Comparison of ENCODE assay signal across 29 cellular contexts in the genomic region with DNA sequence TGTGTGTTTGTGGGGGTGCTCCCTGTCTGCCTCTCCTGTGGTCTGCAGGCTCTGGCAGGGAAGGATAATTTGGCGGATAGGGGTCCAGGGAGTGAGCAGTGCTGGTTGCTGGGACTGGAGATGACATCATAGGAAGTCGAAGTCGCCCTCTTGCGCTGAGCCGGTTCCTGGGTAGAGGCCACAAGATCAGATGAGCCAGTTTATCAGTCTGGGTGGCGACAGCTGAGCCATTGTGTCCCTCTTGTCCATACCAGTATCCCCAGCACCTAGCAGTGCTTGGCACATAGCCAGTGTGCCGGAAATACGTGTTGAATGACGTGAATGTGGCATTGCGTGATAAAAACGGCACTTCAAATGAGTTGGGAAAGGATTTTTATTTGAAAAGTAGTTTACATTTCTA. TPM values are rescaled to one million over a fixed set of nuclear protein-coding genes. Genes with fewer than 3 reads are reported as not detected.
DNase-seq lines count a peak whose midpoint lies in the region; ATAC-seq, FAIRE-seq and TF ChIP-seq lines count a peak whose summit lies in the region.
"Had no signal": no experiment of that assay in that cellular context is flagged by ENCODE, and none has a peak within 500 bp of the region (broad histone marks: within the 10 kb centered on the region; RNA-seq: fewer than 3 reads in every experiment).

No MANE protein-coding gene starts in this region.

- H3K9me1 ChIP-seq in K562 (ENCODE audit: control insufficient read depth, insufficient read depth, low read length): no peaks in the 10 kb centered on the region

- no peak overlapping the region for H4K12ac ChIP-seq in trophoblast cell (ENCODE audit: low read depth, low read length)

- CTCF ChIA-PET in K562 (lab: Yijun Ruan, JAX; ENCODE audit: low intra/inter-chr PET ratio): no interaction called here

- intact Hi-C loops in K562 (cut with micrococcal nuclease): loop anchor here (10.0 kb wide), 1 partner anchor 117 kb away; no protein-coding TSS in a partner anchor

- DNase-seq in COLO668 (lab: John Stamatoyannopoulos, UW; ENCODE audit: unreplicated experiment) (peak; percentile 16), NCI-H460 (ENCODE audit: extremely low read depth, low read depth) (peak; percentile 1), K562 (ENCODE audit: extremely low read depth in 1 of 4, low spot score in 3 of 4) (peak; percentile 16 to 64 (median 23)), trophoblast cell (peak; percentile 65 to 81), MV-4-11 (lab: John Stamatoyannopoulos, UW) (no peak), mesothelial cell of epicardium (ENCODE audit: low spot score in 2 of 2, unreplicated experiment in 2 of 2) (no peak), superior temporal gyrus (ENCODE audit: extremely low spot score) (no peak)
- DNase-seq: ACHN; activated CD4-positive, alpha-beta memory T cell treated with anti-CD3 and anti-CD28 coated beads, Interleukin-2, amount 10 ng/mL, durations not matched to agents 7 days and 5 days; activated CD4-positive, CD25-positive, alpha-beta regulatory T cell; activated effector memory CD4-positive, alpha-beta T cell treated with Interleukin-2 at 50 U/mL for 16 hours; activated naive CD8-positive, alpha-beta T cell treated with anti-CD3 and anti-CD28 coated beads, Interleukin-2, amount 10 ng/mL, durations not matched to agents 7 days and 5 days; Calu3; effector CD8-positive, alpha-beta T cell; foreskin fibroblast; H7; heart right ventricle; Kasumi-1; NCI-H187; NCI-H526 treated with DMSO at 0.1 percent for 48 hours; small intestine; stimulated activated CD4-positive, alpha-beta T cell treated with anti-CD3 and anti-CD28 coated beads, Interleukin-1b, Interleukin-23, amount 100 ng/mL, for 48 hours; T-helper 9 cell; uterus had no signal

- H2AFZ ChIP-seq in K562 (ENCODE audit: low read depth, low read length) (peak overlapping the region; percentile 86), trophoblast cell (ENCODE audit: insufficient read depth, low read length, poor library complexity) (no peak overlapping the region)
- H2AFZ ChIP-seq: parathyroid adenoma had no signal

- peaks cover 10 to 18% of the 10 kb centered on the region in 2 experiments; a peak in 4 of 5 replicates for H3K27me3 ChIP-seq in K562 (ENCODE audit: control insufficient read depth in 2 of 2, insufficient read depth in 2 of 2, low read length in 2 of 2)
- no peaks in the 10 kb centered on the region for H3K27me3 ChIP-seq in trophoblast cell (ENCODE audit: insufficient read depth, low read length)
- H3K27me3 ChIP-seq: heart right ventricle, uterus had no signal

- H4K8ac ChIP-seq in trophoblast cell (ENCODE audit: low read depth, low read length): no peak overlapping the region

- no peak overlapping the region; the same call in 2 of the 3 replicates for H3K27ac ChIP-seq in K562 (ENCODE audit: extremely low read depth, low read depth, low read length)
- no peak overlapping the region for H3K27ac ChIP-seq in trophoblast cell (ENCODE audit: low read depth, low read length)
- H3K27ac ChIP-seq: heart right ventricle, parathyroid adenoma, uterus had no signal

- FAIRE-seq in K562 (lab: Jason Lieb, UNC): peak; percentile 81
- FAIRE-seq: small intestine had no signal

- no peak overlapping the region for H4K91ac ChIP-seq in trophoblast cell (ENCODE audit: low read depth, low read length)

- ATAC-seq in K562: peak; percentile 93
- no peak for ATAC-seq in GM21576 (IDR thresholded peaks at IDR 0.05; ENCODE audit: unreplicated experiment)

- H3K4me2 ChIP-seq in K562 (ENCODE audit: insufficient read depth, low read length): peak overlapping the region; percentile 61
- H3K4me2 ChIP-seq in trophoblast cell (ENCODE audit: low read length): no peak overlapping the region

- peaks cover 12% of the 10 kb centered on the region for H3K4me1 Mint-ChIP-seq in mesothelial cell of epicardium
- H3K4me1 Mint-ChIP-seq: activated CD4-positive, alpha-beta memory T cell treated with anti-CD3 and anti-CD28 coated beads, Interleukin-2, amount 10 ng/mL, durations not matched to agents 7 days and 5 days; neural crest cell had no signal

- H3K4me1 ChIP-seq in K562 (replicated peaks in 1 of 2; ENCODE audit: control insufficient read depth in 2 of 2, insufficient read depth in 2 of 2, low read length in 2 of 2) (peaks cover 6 to 9% of the 10 kb centered on the region in 2 experiments), trophoblast cell (ENCODE audit: control insufficient read depth in 1 of 2, insufficient read depth in 2 of 2, low read length in 2 of 2) (peaks cover 0 to 4% of the 10 kb centered on the region in 2 experiments)
- H3K4me1 ChIP-seq: heart right ventricle, parathyroid adenoma, uterus had no signal

- peaks cover 13% of the 10 kb centered on the region for H3K27me3 Mint-ChIP-seq in mesothelial cell of epicardium (ENCODE audit: low read depth)

- peak; percentile 26 to 33; a peak in 1 of 4 replicates for TF ChIP-seq RAD21 in K562 (CRISPR knock-in tag; conservative IDR thresholded peaks at IDR 0.05 in 1 of 2, IDR thresholded peaks at IDR 0.05 in 1 of 2)

- POLR2A ChIA-PET in K562 (lab: Yijun Ruan, JAX): no interaction called here

- TF ChIP-seq CTCF in K562 (IDR thresholded peaks at IDR 0.05 in 2 of 3, conservative IDR thresholded peaks at IDR 0.05 in 1 of 3; ENCODE audit: insufficient read depth in 2 of 3, low read depth in 1 of 3, low read length in 3 of 3) (peak; percentile 20 to 37 (median 23); a peak in 3 of 6 replicates), mesothelial cell of epicardium (IDR thresholded peaks at IDR 0.05; ENCODE audit: unreplicated experiment) (no peak)

- no peak overlapping the region for H2BK5ac ChIP-seq in trophoblast cell (ENCODE audit: low read depth, low read length, poor library complexity)

- no peak overlapping the region for H2BK12ac ChIP-seq in trophoblast cell (ENCODE audit: low read length)

- H2BK120ac ChIP-seq in trophoblast cell (ENCODE audit: insufficient read depth, low read length, poor library complexity): no peak overlapping the region

- WGBS in K562 (ENCODE audit: insufficient coverage, low coverage, missing lambda C conversion rate): 3% methylated on average over 11 of the region's 11 CpGs
- WGBS in trophoblast cell (ENCODE audit: extremely low coverage, insufficient coverage, insufficient read length): 100% methylated on average over 4 of the region's 11 CpGs

- H3K79me2 ChIP-seq in K562 (ENCODE audit: control insufficient read depth, insufficient read depth, low read length): no peaks in the 10 kb centered on the region
- no peaks in the 10 kb centered on the region for H3K79me2 ChIP-seq in trophoblast cell (ENCODE audit: control insufficient read depth, insufficient read depth, low read length, poor library complexity)
- H3K79me2 ChIP-seq: parathyroid adenoma had no signal

- no peak overlapping the region for H2AK5ac ChIP-seq in trophoblast cell (ENCODE audit: low read length)

- no TSS peak for BruUV-seq in K562 (replicated peaks; lab: Mats Ljungman, UMichigan)

- H3K36me3 ChIP-seq in K562 (ENCODE audit: control insufficient read depth, insufficient read depth, low read length) (no peaks in the 10 kb centered on the region), trophoblast cell (ENCODE audit: control insufficient read depth in 1 of 2, insufficient read depth in 2 of 2, low read length in 2 of 2) (no peaks in the 10 kb centered on the region)
- H3K36me3 ChIP-seq: heart right ventricle, uterus had no signal

- no peak overlapping the region for H3K27ac Mint-ChIP-seq in mesothelial cell of epicardium
- H3K27ac Mint-ChIP-seq: activated CD4-positive, alpha-beta memory T cell treated with anti-CD3 and anti-CD28 coated beads, Interleukin-2, amount 10 ng/mL, durations not matched to agents 7 days and 5 days; activated naive CD8-positive, alpha-beta T cell treated with anti-CD3 and anti-CD28 coated beads, Interleukin-2, amount 10 ng/mL, durations not matched to agents 7 days and 5 days had no signal

- no peaks in the 10 kb centered on the region for H3K79me1 ChIP-seq in trophoblast cell (ENCODE audit: low read length)

- no peak for TF ChIP-seq EP300 in K562 (IDR thresholded peaks at IDR 0.05; ENCODE audit: low read length)

- H3K14ac ChIP-seq in trophoblast cell (ENCODE audit: low read length): no peak overlapping the region

- no peaks in the 10 kb centered on the region for H3K9me3 ChIP-seq in K562 (replicated peaks; ENCODE audit: control insufficient read depth, insufficient read depth, low read depth, low read length)
- H3K9me3 ChIP-seq in trophoblast cell (ENCODE audit: insufficient read depth, low read depth, low read length): no peaks in the 10 kb centered on the region
- H3K9me3 ChIP-seq: heart right ventricle, uterus had no signal

- H3K9ac ChIP-seq in K562 (ENCODE audit: insufficient read depth in 1 of 2, low read depth in 2 of 2, low read length in 2 of 2) (no peak overlapping the region), trophoblast cell (ENCODE audit: low read length) (no peak overlapping the region)
- H3K9ac ChIP-seq: parathyroid adenoma had no signal

- in situ Hi-C loops in K562 (cut with MboI): no loop called here

- no peaks in the 10 kb centered on the region for H3K9me3 Mint-ChIP-seq in mesothelial cell of epicardium
- H3K9me3 Mint-ChIP-seq: activated CD4-positive, alpha-beta memory T cell treated with anti-CD3 and anti-CD28 coated beads, Interleukin-2, amount 10 ng/mL, durations not matched to agents 7 days and 5 days; activated naive CD8-positive, alpha-beta T cell treated with anti-CD3 and anti-CD28 coated beads, Interleukin-2, amount 10 ng/mL, durations not matched to agents 7 days and 5 days had no signal

- H3K36me3 Mint-ChIP-seq in mesothelial cell of epicardium: no peaks in the 10 kb centered on the region
- H3K36me3 Mint-ChIP-seq: activated naive CD8-positive, alpha-beta T cell treated with anti-CD3 and anti-CD28 coated beads, Interleukin-2, amount 10 ng/mL, durations not matched to agents 7 days and 5 days had no signal

- no peak overlapping the region for H3K23ac ChIP-seq in trophoblast cell (ENCODE audit: low read length)

- TF ChIP-seq POLR2A in K562 (conservative IDR thresholded peaks at IDR 0.05): no peak

- no peak overlapping the region for H3K18ac ChIP-seq in trophoblast cell (ENCODE audit: low read length)

- H4K20me1 ChIP-seq in K562 (replicated peaks; ENCODE audit: control insufficient read depth, insufficient read depth, low read length): no peaks in the 10 kb centered on the region

- no peak overlapping the region for H3K4ac ChIP-seq in trophoblast cell (ENCODE audit: low read depth, low read length)

- H3K4me3 ChIP-seq in K562: no peak overlapping the region
- H3K4me3 ChIP-seq in trophoblast cell (ENCODE audit: low read depth, low read length): no peak overlapping the region
- H3K4me3 ChIP-seq: heart right ventricle, uterus had no signal

- no peak overlapping the region for H3K4me3 Mint-ChIP-seq in mesothelial cell of epicardium
- H3K4me3 Mint-ChIP-seq: activated CD4-positive, alpha-beta memory T cell treated with anti-CD3 and anti-CD28 coated beads, Interleukin-2, amount 10 ng/mL, durations not matched to agents 7 days and 5 days; activated naive CD8-positive, alpha-beta T cell treated with anti-CD3 and anti-CD28 coated beads, Interleukin-2, amount 10 ng/mL, durations not matched to agents 7 days and 5 days; neural crest cell had no signal

RNA-seq across cellular contexts. Expression of a gene that starts 9.8 kb away (rescaled TPM):
- not detected in 2 replicates for total RNA-seq in NCI-H460 (2014; rRNA removed; shearing (Covaris generic))
- polyA plus RNA-seq in NCI-H460 (2014; cell fraction: nucleus; rRNA removed): not detected in 2 replicates
- not detected in 2 replicates for total RNA-seq in K562 (2011; cell fraction: chromatin; rRNA removed; ENCODE audit: low replicate concordance)
- not detected in 2 replicates for total RNA-seq in K562 (2011; cell fraction: nucleolus; rRNA removed)
- total RNA-seq in K562 (2011; cell fraction: nucleoplasm; rRNA removed): not detected in 2 replicates
- not detected in 2 replicates for total RNA-seq in K562 (2014; rRNA removed)
- not detected in 2 replicates for total RNA-seq in K562 (2014; rRNA removed; fragmentation: Illumina TruSeq; extraction: Trizol)
- total RNA-seq in K562 (2015; rRNA removed; fragmentation: Illumina TruSeq; extraction: Trizol): not detected in 2 replicates
- not detected in 2 replicates for total RNA-seq in K562 (2021)
- polyA plus RNA-seq in K562 (2011; rRNA removed): not detected in 2 replicates
- polyA plus RNA-seq in K562 (2011; cell fraction: cytosol; rRNA removed): not detected in 2 replicates
- not detected in 2 replicates for polyA plus RNA-seq in K562 (2011; cell fraction: nucleus; rRNA removed)
- polyA plus RNA-seq in K562 (2012): not detected in 2 replicates
- not detected in 2 replicates for polyA plus RNA-seq in K562 (2014; fragmentation: Illumina TruSeq; extraction: Trizol)
- not detected for polyA plus RNA-seq in K562 (2014; fragmentation: Nextera tagmentation; extraction: Ambion mirVana)
- not detected in 2 replicates for polyA plus RNA-seq in K562 (2014; rRNA removed)
- polyA minus RNA-seq in K562 (2011; rRNA and poly(A)+ RNA removed): not detected in 2 replicates
- not detected in 2 replicates for polyA minus RNA-seq in K562 (2011; cell fraction: cytosol; rRNA and poly(A)+ RNA removed)
- polyA minus RNA-seq in K562 (2011; cell fraction: nucleus; rRNA and poly(A)+ RNA removed): not detected in 2 replicates
- not detected in 2 replicates for polyA plus RNA-seq in trophoblast cell (2013)
- total RNA-seq in mesothelial cell of epicardium: not detected in 3 replicates
- total RNA-seq: activated CD4-positive, alpha-beta memory T cell treated with anti-CD3 and anti-CD28 coated beads, Interleukin-2, amount 10 ng/mL, durations not matched to agents 7 days and 5 days; activated naive CD8-positive, alpha-beta T cell treated with anti-CD3 and anti-CD28 coated beads, Interleukin-2, amount 10 ng/mL, durations not matched to agents 7 days and 5 days; Calu3; epithelial cell of proximal tubule; H7; heart right ventricle; mononuclear cell; neural crest cell; uterus had no signal
- polyA plus RNA-seq: small intestine had no signal

Comparison
In these comparisons a context has a peak if more than half of its experiments do, and no peak if none do; other contexts are left out.
1. DNase-seq: peak in COLO668 (single experiment), NCI-H460 (single experiment), K562 (4 of 4) and trophoblast cell (2 of 2); none in MV-4-11 (single experiment), mesothelial cell of epicardium (0 of 2) and superior temporal gyrus (single experiment).